Comparison of ENCODE assay signal across 11 cellular contexts in the genomic region with DNA sequence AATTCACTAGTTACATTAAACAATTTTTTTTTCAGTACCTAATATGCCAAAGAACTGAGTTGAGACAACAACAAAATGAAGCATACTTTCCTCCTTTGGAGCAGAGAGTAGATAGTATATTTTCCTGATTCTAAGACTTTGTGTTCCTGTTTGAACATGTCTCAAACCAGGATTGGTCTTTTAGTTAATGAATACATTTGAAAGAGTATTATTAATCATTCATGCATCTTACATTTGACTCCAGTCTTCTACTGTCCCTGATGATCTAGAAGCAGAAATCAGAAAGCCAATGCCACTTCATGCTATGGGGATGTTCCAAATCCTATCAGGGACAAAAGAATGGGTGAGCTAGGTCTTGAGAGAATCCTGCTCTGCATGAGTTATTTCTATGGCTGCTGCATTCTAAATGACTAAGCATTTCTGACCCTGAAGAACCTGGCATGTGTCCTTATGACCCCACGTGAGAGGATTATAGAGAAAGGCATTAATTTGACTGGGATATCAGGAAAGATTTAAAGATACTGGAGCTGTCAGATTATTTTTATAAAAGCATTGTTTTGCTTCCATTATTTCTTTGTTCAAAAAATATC. TPM values are rescaled to one million over a fixed set of nuclear protein-coding genes. Genes with fewer than 3 reads are reported as not detected.
DNase-seq lines count a peak whose midpoint lies in the region; ATAC-seq and TF ChIP-seq lines count a peak whose summit lies in the region.
"Had no signal": no experiment of that assay in that cellular context is flagged by ENCODE, and none has a peak within 500 bp of the region (broad histone marks: within the 10 kb centered on the region; RNA-seq: fewer than 3 reads in every experiment).

No MANE protein-coding gene starts in this region.

- DNase-seq in A172 (ENCODE audit: low spot score) (peak; percentile 64), epithelial cell of esophagus (ENCODE audit: low read depth) (peak; percentile 48), NCI-H128 (lab: John Stamatoyannopoulos, UW; ENCODE audit: unreplicated experiment) (no peak)
- DNase-seq: islet precursor cell; stimulated activated naive CD4-positive, alpha-beta T cell had no signal

- no peaks in the 10 kb centered on the region for H3K36me3 ChIP-seq in OCI-LY3 (replicated peaks; ENCODE audit: low read depth, low read length)
- H3K36me3 ChIP-seq: cardiac muscle cell had no signal

- H3K27ac ChIP-seq in OCI-LY3 (ENCODE audit: low read length) = peak overlapping the region; percentile 44
- H3K27ac ChIP-seq: cardiac muscle cell had no signal

- no peaks in the 10 kb centered on the region for H3K27me3 ChIP-seq in OCI-LY3 (ENCODE audit: low read depth, low read length)

- H3K9ac ChIP-seq in OCI-LY3 (ENCODE audit: low read length) = peak overlapping the region; percentile 6; the same call in 1 of the 2 replicates

- peak overlapping the region; percentile 38 for H3K4me2 ChIP-seq in OCI-LY3 (ENCODE audit: low read length)

- TF ChIP-seq CTCF in OCI-LY3 (IDR thresholded peaks at IDR 0.05; ENCODE audit: low read depth, low read length) (no peak), epithelial cell of esophagus (IDR thresholded peaks at IDR 0.05; ENCODE audit: insufficient read depth, low read depth, low read length, missing control alignments) (no peak)

- H3K79me2 ChIP-seq in OCI-LY3 (ENCODE audit: low read length) = no peaks in the 10 kb centered on the region

- H3K4me3 ChIP-seq in OCI-LY3 (ENCODE audit: low read length) = peak overlapping the region; percentile 5; the same call in 1 of the 2 replicates
- H3K4me3 ChIP-seq in epithelial cell of esophagus (ENCODE audit: low read length) = no peak overlapping the region
- H3K4me3 ChIP-seq: cardiac muscle cell had no signal

- H3K4me1 ChIP-seq in OCI-LY3 (ENCODE audit: low read length) = peaks cover 62% of the 10 kb centered on the region

- no peaks in the 10 kb centered on the region for H4K20me1 ChIP-seq in OCI-LY3 (ENCODE audit: insufficient read depth, low read length)

- peak overlapping the region; percentile 43; the same call in 1 of the 2 replicates for H2AFZ ChIP-seq in OCI-LY3 (ENCODE audit: low read depth, low read length)

- H3K9me3 ChIP-seq in OCI-LY3 (ENCODE audit: insufficient read depth, low read length) = no peaks in the 10 kb centered on the region

- ATAC-seq in GM18907 (IDR thresholded peaks at IDR 0.05; ENCODE audit: unreplicated experiment) (peak; percentile 61), HG02970 (IDR thresholded peaks at IDR 0.05; ENCODE audit: low FRiP score, unreplicated experiment) (no peak), GM19395 (IDR thresholded peaks at IDR 0.05; ENCODE audit: unreplicated experiment) (no peak), GM18873 (IDR thresholded peaks at IDR 0.05; ENCODE audit: low FRiP score, unreplicated experiment) (no peak)

RNA-seq across cellular contexts. Expression of a gene that starts 32.9 kb away (rescaled TPM):
- total RNA-seq in A172 (2014; rRNA removed; shearing (Covaris generic)) = 137 and 161 TPM in 2 replicates
